ENCODE assay signal across 17 cellular contexts in genomic region chr15:71791975-71792374, GRCh38. TPM values are rescaled to one million over a fixed set of nuclear protein-coding genes. Genes with fewer than 3 reads are reported as not detected.
DNase-seq lines count a peak whose midpoint lies in the region; ATAC-seq and TF ChIP-seq lines count a peak whose summit lies in the region.
"Had no signal": no experiment of that assay in that cellular context is flagged by ENCODE, and none has a peak within 500 bp of the region (broad histone marks: within the 10 kb centered on the region; RNA-seq: fewer than 3 reads in every experiment).

No MANE protein-coding gene starts in this region.

- H3K36me3 ChIP-seq in colonic mucosa (no peaks in the 10 kb centered on the region), upper lobe of right lung (no peaks in the 10 kb centered on the region)
- H3K36me3 ChIP-seq: MG63, Peyer's patch had no signal

- H3K27me3 Mint-ChIP-seq in natural killer cell treated with Interleukin-12 subunit alpha and Interleukin-12 subunit beta and Interleukin-15 and Interleukin-18, amount 100 ng/mL, for 72 hours = peaks cover 9 to 15% of the 10 kb centered on the region in 2 donors
- H3K27me3 Mint-ChIP-seq in natural killer cell (ENCODE audit: low read depth in 2 of 2) (peaks cover 0 to 4% of the 10 kb centered on the region in 2 donors), mesothelial cell of epicardium (ENCODE audit: low read depth) (no peaks in the 10 kb centered on the region)
- H3K27me3 Mint-ChIP-seq in activated CD4-positive, alpha-beta T cell treated with anti-CD3 and anti-CD28 coated beads, Interleukin-2, amount 10 ng/mL, durations not matched to agents 7 days and 5 days = peaks cover 5% of the 10 kb centered on the region

- H3K4me1 ChIP-seq in colonic mucosa (no peaks in the 10 kb centered on the region), upper lobe of right lung (no peaks in the 10 kb centered on the region)

- H3K9ac ChIP-seq in colonic mucosa (ENCODE audit: low read depth in 2 of 2, low read length in 2 of 2) = no peak overlapping the region

- TF ChIP-seq CTCF in natural killer cell (IDR thresholded peaks at IDR 0.05) (no peak), colonic mucosa (IDR thresholded peaks at IDR 0.05) (no peak), mesothelial cell of epicardium (IDR thresholded peaks at IDR 0.05; ENCODE audit: unreplicated experiment) (no peak), upper lobe of right lung (IDR thresholded peaks at IDR 0.05) (no peak)

- H3K27ac ChIP-seq in colonic mucosa (no peak overlapping the region), upper lobe of right lung (no peak overlapping the region)
- H3K27ac ChIP-seq: Peyer's patch had no signal

- no peak overlapping the region for H3K27ac Mint-ChIP-seq in natural killer cell treated with Interleukin-12 subunit alpha and Interleukin-12 subunit beta and Interleukin-15 and Interleukin-18, amount 100 ng/mL, for 72 hours
- H3K27ac Mint-ChIP-seq in natural killer cell (no peak overlapping the region), mesothelial cell of epicardium (peak overlapping the region; percentile 78)
- H3K27ac Mint-ChIP-seq in activated CD4-positive, alpha-beta T cell treated with anti-CD3 and anti-CD28 coated beads, Interleukin-2, amount 10 ng/mL, durations not matched to agents 7 days and 5 days = no peak overlapping the region
- H3K27ac Mint-ChIP-seq: CD14-positive monocyte had no signal

- intact Hi-C loops in natural killer cell (cut with micrococcal nuclease) = no loop called here
- intact Hi-C loops in colonic mucosa (cut with DNase I) = no loop called here
- intact Hi-C loops in upper lobe of right lung (cut with DNase I) = no loop called here

- H3K36me3 Mint-ChIP-seq in natural killer cell treated with Interleukin-12 subunit alpha and Interleukin-12 subunit beta and Interleukin-15 and Interleukin-18, amount 100 ng/mL, for 72 hours = no peaks in the 10 kb centered on the region
- no peaks in the 10 kb centered on the region for H3K36me3 Mint-ChIP-seq in natural killer cell
- peaks cover 2% of the 10 kb centered on the region for H3K36me3 Mint-ChIP-seq in mesothelial cell of epicardium
- H3K36me3 Mint-ChIP-seq in activated CD4-positive, alpha-beta T cell treated with anti-CD3 and anti-CD28 coated beads, Interleukin-2, amount 10 ng/mL, durations not matched to agents 7 days and 5 days (ENCODE audit: low read depth) = no peaks in the 10 kb centered on the region
- H3K36me3 Mint-ChIP-seq: CD14-positive monocyte had no signal

- no peaks in the 10 kb centered on the region for H3K4me1 Mint-ChIP-seq in natural killer cell treated with Interleukin-12 subunit alpha and Interleukin-12 subunit beta and Interleukin-15 and Interleukin-18, amount 100 ng/mL, for 72 hours (ENCODE audit: low read depth in 2 of 2)
- H3K4me1 Mint-ChIP-seq in natural killer cell = no peaks in the 10 kb centered on the region
- H3K4me1 Mint-ChIP-seq in mesothelial cell of epicardium = peaks cover 33% of the 10 kb centered on the region
- no peaks in the 10 kb centered on the region for H3K4me1 Mint-ChIP-seq in activated CD4-positive, alpha-beta T cell treated with anti-CD3 and anti-CD28 coated beads, Interleukin-2, amount 10 ng/mL, durations not matched to agents 7 days and 5 days
- H3K4me1 Mint-ChIP-seq: CD14-positive monocyte had no signal

- DNase-seq in natural killer cell treated with Interleukin-12 subunit alpha and Interleukin-12 subunit beta and Interleukin-15 and Interleukin-18, amount 100 ng/mL, for 72 hours (ENCODE audit: low spot score) = peak; percentile 29
- DNase-seq in natural killer cell (no peak), colonic mucosa (peak; percentile 16), mesothelial cell of epicardium (ENCODE audit: low spot score in 2 of 2, unreplicated experiment in 2 of 2) (no peak), upper lobe of right lung (peak; percentile 26)
- DNase-seq in stimulated activated CD4-positive, alpha-beta T cell treated with anti-CD3 and anti-CD28 coated beads, Interleukin-4, amount 100 ng/mL, for 4 hours = no peak
- DNase-seq in activated CD4-positive, alpha-beta T cell treated with anti-CD3 and anti-CD28 coated beads, Interleukin-2, amount 10 ng/mL, durations not matched to agents 7 days and 5 days = no peak
- DNase-seq: Karpas-422, NCI-H1092 treated with DMSO at 0.1 percent for 48 hours, NCI-H2227 treated with DMSO at 0.1 percent for 48 hours, NCI-H524 treated with DMSO at 0.1 percent for 48 hours, Peyer's patch, SHP77 treated with DMSO at 0.1 percent for 48 hours had no signal

- H3K27me3 ChIP-seq in colonic mucosa (no peaks in the 10 kb centered on the region), upper lobe of right lung (no peaks in the 10 kb centered on the region)
- H3K27me3 ChIP-seq: MG63, Peyer's patch had no signal

- POLR2A ChIA-PET in activated CD4-positive, alpha-beta T cell treated with anti-CD3 and anti-CD28 coated beads, Interleukin-2, amount 10 ng/mL, durations not matched to agents 7 days and 5 days (lab: Charles Lee) = no interaction called here

- no peaks in the 10 kb centered on the region for H3K9me3 ChIP-seq in colonic mucosa
- no peaks in the 10 kb centered on the region for H3K9me3 ChIP-seq in upper lobe of right lung
- H3K9me3 ChIP-seq: MG63, Peyer's patch had no signal

- CTCF ChIA-PET in activated CD4-positive, alpha-beta T cell treated with anti-CD3 and anti-CD28 coated beads, Interleukin-2, amount 10 ng/mL, durations not matched to agents 7 days and 5 days (lab: Charles Lee) = interaction anchor here (0.6 to 0.7 kb wide), 2 partner anchors 9 to 359 kb away, joined by 3 read pairs; no protein-coding TSS in a partner anchor

- no peak overlapping the region for H3K4me3 Mint-ChIP-seq in natural killer cell treated with Interleukin-12 subunit alpha and Interleukin-12 subunit beta and Interleukin-15 and Interleukin-18, amount 100 ng/mL, for 72 hours
- H3K4me3 Mint-ChIP-seq in natural killer cell (no peak overlapping the region), mesothelial cell of epicardium (no peak overlapping the region)
- no peak overlapping the region for H3K4me3 Mint-ChIP-seq in activated CD4-positive, alpha-beta T cell treated with anti-CD3 and anti-CD28 coated beads, Interleukin-2, amount 10 ng/mL, durations not matched to agents 7 days and 5 days
- H3K4me3 Mint-ChIP-seq: CD14-positive monocyte had no signal

- ATAC-seq in natural killer cell treated with Interleukin-12 subunit alpha and Interleukin-12 subunit beta and Interleukin-15 and Interleukin-18, amount 100 ng/mL, for 72 hours = peak in 1 of 2 donors; percentile 52
- ATAC-seq in natural killer cell = no peak
- ATAC-seq in upper lobe of right lung = no peak
- no peak for ATAC-seq in GM19328 (IDR thresholded peaks at IDR 0.05; ENCODE audit: unreplicated experiment)

- H3K9me3 Mint-ChIP-seq in natural killer cell treated with Interleukin-12 subunit alpha and Interleukin-12 subunit beta and Interleukin-15 and Interleukin-18, amount 100 ng/mL, for 72 hours = no peaks in the 10 kb centered on the region
- H3K9me3 Mint-ChIP-seq in natural killer cell (no peaks in the 10 kb centered on the region), mesothelial cell of epicardium (no peaks in the 10 kb centered on the region)
- no peaks in the 10 kb centered on the region for H3K9me3 Mint-ChIP-seq in activated CD4-positive, alpha-beta T cell treated with anti-CD3 and anti-CD28 coated beads, Interleukin-2, amount 10 ng/mL, durations not matched to agents 7 days and 5 days

- no peak overlapping the region for H3K4me3 ChIP-seq in colonic mucosa
- H3K4me3 ChIP-seq in upper lobe of right lung = no peak overlapping the region
- H3K4me3 ChIP-seq: MG63, Peyer's patch had no signal

RNA-seq across cellular contexts. Expression of gene NR2E3, which starts 18.4 kb away (rescaled TPM):
- total RNA-seq in natural killer cell treated with Interleukin-12 subunit alpha and Interleukin-12 subunit beta and Interleukin-15 and Interleukin-18, amount 100 ng/mL, for 72 hours = not detected
- total RNA-seq in natural killer cell = not detected
- total RNA-seq in colonic mucosa = under 1 TPM; 0.35 to 0.64 TPM
- 1.1 to 2.0 TPM (median 1.2 TPM) in 3 replicates for total RNA-seq in mesothelial cell of epicardium
- 0.26 TPM for total RNA-seq in upper lobe of right lung
- total RNA-seq in activated CD4-positive, alpha-beta T cell treated with anti-CD3 and anti-CD28 coated beads, Interleukin-2, amount 10 ng/mL, durations not matched to agents 7 days and 5 days = not detected
- total RNA-seq: A673 had no signal

Comparison
In these comparisons a context has a peak if more than half of its experiments do, and no peak if none do; other contexts are left out.
1. DNase-seq: peak in natural killer cell treated with Interleukin-12 subunit alpha and Interleukin-12 subunit beta and Interleukin-15 and Interleukin-18, amount 100 ng/mL, for 72 hours (single experiment), colonic mucosa (single experiment) and upper lobe of right lung (single experiment); none in natural killer cell (single experiment), mesothelial cell of epicardium (0 of 2), stimulated activated CD4-positive, alpha-beta T cell treated with anti-CD3 and anti-CD28 coated beads, Interleukin-4, amount 100 ng/mL, for 4 hours (0 of 2) and activated CD4-positive, alpha-beta T cell treated with anti-CD3 and anti-CD28 coated beads, Interleukin-2, amount 10 ng/mL, durations not matched to agents 7 days and 5 days (single experiment).